ENCODE assay signal across 1 cellular context in the genomic region with DNA sequence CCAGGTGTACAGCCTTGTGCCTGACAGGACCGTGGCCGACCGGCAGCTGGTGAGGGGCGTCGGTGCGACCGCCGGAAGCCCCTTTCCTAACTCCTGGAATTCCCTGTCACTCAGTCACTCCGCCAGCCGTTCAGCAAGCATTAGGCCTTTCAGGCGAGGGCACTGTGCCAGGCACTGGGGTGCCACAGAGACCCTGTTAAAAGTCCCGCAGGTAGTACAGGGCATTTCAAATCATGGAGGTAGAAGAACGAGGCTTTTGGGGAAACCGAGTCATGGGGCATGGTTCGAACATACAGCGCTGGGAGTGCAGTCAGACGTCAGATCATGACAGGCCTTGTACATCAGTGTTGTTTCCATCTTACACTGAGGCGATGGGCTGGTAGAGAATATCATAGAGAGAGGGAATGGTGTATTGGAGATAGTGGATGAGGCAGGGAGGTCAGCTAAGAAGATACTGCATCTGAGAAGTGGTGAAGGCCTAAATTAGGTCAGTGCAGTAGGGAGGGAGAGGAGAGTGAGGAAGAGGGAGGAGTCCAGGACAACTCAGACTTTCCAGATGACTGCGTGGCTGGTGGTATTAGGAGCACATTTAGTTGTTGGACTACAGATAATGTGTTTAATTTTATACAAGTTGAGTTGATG.
TF ChIP-seq lines count a peak whose summit lies in the region.

No MANE protein-coding gene starts in this region.

TF ChIP-seq in GM12878, 131 proteins besides CTCF, POLR2A, EP300 and RAD21:
- TF ChIP-seq SPI1 (IDR thresholded peaks at IDR 0.05; ENCODE audit: borderline replicate concordance, insufficient read depth, low read depth, low read length), result 0 out of 2 replicates have a peak, but pooled peaks have one; percentile 0
- no peak for TF ChIP-seq PRDM15 (CRISPR knock-in tag; IDR thresholded peaks at IDR 0.05)
- no peak for TF ChIP-seq NR2F1 (conservative IDR thresholded peaks at IDR 0.05)
- TF ChIP-seq LARP7 (IDR thresholded peaks at IDR 0.05), result peak; percentile 0; the same call in 1 of the 2 replicates
- TF ChIP-seq, protein P1, sequence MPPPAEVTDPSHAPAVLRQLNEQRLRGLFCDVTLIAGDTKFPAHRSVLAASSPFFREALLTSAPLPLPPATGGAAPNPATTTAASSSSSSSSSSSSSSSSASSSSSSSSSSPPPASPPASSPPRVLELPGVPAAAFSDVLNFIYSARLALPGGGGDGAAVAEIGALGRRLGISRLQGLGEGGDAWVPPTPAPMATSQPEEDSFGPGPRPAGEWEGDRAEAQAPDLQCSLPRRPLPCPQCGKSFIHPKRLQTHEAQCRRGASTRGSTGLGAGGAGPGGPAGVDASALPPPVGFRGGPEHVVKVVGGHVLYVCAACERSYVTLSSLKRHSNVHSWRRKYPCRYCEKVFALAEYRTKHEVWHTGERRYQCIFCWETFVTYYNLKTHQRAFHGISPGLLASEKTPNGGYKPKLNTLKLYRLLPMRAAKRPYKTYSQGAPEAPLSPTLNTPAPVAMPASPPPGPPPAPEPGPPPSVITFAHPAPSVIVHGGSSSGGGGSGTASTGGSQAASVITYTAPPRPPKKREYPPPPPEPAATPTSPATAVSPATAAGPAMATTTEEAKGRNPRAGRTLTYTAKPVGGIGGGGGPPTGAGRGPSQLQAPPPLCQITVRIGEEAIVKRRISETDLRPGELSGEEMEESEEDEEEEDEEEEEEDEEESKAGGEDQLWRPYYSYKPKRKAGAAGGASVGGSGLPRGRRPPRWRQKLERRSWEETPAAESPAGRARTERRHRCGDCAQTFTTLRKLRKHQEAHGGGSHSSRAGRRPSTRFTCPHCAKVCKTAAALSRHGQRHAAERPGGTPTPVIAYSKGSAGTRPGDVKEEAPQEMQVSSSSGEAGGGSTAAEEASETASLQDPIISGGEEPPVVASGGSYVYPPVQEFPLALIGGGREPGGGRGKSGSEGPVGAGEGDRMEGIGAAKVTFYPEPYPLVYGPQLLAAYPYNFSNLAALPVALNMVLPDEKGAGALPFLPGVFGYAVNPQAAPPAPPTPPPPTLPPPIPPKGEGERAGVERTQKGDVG (CRISPR knock-in tag; IDR thresholded peaks at IDR 0.05), result no peak
- TF ChIP-seq, protein P2, sequence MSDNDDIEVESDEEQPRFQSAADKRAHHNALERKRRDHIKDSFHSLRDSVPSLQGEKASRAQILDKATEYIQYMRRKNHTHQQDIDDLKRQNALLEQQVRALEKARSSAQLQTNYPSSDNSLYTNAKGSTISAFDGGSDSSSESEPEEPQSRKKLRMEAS (IDR thresholded peaks at IDR 0.05; ENCODE audit: low read depth, low read length), result no peak
- TF ChIP-seq, protein P3, sequence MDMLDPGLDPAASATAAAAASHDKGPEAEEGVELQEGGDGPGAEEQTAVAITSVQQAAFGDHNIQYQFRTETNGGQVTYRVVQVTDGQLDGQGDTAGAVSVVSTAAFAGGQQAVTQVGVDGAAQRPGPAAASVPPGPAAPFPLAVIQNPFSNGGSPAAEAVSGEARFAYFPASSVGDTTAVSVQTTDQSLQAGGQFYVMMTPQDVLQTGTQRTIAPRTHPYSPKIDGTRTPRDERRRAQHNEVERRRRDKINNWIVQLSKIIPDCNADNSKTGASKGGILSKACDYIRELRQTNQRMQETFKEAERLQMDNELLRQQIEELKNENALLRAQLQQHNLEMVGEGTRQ (IDR thresholded peaks at IDR 0.05; ENCODE audit: borderline replicate concordance, low read depth, low read length), result no peak
- TF ChIP-seq HDGF (IDR thresholded peaks at IDR 0.05), result peak; percentile 25; the same call in 1 of the 2 replicates
- TF ChIP-seq FOXM1 (IDR thresholded peaks at IDR 0.05; ENCODE audit: low read depth, low read length), result no peak
- TF ChIP-seq EGR1 (IDR thresholded peaks at IDR 0.05; ENCODE audit: borderline replicate concordance in 1 of 2, low read depth in 2 of 2, low read length in 2 of 2), result 0 out of 3 replicates have a peak, but pooled peaks of 1 of the 2 experiments have one; percentile 0
- TF ChIP-seq JUND (IDR thresholded peaks at IDR 0.05; ENCODE audit: low read depth, low read length), result no peak
- no peak for TF ChIP-seq EED (IDR thresholded peaks at IDR 0.05; ENCODE audit: low read depth)
- TF ChIP-seq KAT2A (conservative IDR thresholded peaks at IDR 0.05; ENCODE audit: control insufficient read depth, low read depth, low read length), result no peak
TF ChIP-seq in GM12878: peak in this region for 4.
